ENCODE assay signal across 1 cellular context in the genomic region with DNA sequence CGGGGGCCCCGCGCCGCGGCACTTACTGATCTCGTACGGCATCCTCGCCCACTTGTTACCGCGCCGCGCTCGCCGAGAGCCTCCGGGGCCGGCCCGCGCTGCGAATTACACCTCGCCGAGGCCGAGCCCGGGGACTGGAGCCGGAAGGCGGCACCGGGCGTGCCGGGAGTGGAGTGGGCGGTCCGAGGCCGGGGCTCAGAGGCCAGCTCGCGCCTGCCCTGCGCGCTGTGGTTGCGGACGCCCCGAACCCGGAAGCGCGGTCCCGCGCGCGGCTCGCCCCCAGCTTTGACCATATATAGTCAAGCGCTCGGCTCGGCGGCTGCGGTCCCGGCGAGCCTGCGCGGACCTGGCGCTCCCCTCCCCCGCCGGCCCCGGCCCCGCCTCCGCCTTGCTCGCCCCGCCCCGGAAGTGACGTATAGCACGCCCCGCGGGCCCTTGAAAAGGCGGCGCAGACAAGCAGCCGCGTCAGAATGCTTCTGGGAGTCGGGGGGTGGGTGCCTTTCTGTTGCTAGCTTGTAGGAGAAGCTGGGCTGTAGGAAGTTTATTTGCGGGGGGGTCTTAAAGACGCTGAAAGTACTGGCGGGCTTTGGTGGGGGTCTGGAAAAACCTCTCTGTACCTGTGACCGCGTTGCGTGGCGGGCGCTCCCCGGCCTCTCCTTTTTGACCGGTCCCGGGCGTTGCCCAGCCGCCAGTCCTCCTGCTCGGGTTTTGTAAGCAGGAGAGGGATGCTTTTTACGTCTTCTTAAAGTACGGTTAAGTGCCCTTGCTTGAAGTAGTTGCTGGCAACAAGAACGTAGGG.
TF ChIP-seq lines count a peak whose summit lies in the region.

A gene with protein sequence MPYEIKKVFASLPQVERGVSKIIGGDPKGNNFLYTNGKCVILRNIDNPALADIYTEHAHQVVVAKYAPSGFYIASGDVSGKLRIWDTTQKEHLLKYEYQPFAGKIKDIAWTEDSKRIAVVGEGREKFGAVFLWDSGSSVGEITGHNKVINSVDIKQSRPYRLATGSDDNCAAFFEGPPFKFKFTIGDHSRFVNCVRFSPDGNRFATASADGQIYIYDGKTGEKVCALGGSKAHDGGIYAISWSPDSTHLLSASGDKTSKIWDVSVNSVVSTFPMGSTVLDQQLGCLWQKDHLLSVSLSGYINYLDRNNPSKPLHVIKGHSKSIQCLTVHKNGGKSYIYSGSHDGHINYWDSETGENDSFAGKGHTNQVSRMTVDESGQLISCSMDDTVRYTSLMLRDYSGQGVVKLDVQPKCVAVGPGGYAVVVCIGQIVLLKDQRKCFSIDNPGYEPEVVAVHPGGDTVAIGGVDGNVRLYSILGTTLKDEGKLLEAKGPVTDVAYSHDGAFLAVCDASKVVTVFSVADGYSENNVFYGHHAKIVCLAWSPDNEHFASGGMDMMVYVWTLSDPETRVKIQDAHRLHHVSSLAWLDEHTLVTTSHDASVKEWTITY (minus strand): TSS at position 175 of the 799 bp plus-strand sequence. CDS start 133 bp downstream, at position 42.

TF ChIP-seq in WTC11, 78 proteins besides CTCF, POLR2A, EP300 and RAD21 (continued from another document):
- TF ChIP-seq, protein P1, sequence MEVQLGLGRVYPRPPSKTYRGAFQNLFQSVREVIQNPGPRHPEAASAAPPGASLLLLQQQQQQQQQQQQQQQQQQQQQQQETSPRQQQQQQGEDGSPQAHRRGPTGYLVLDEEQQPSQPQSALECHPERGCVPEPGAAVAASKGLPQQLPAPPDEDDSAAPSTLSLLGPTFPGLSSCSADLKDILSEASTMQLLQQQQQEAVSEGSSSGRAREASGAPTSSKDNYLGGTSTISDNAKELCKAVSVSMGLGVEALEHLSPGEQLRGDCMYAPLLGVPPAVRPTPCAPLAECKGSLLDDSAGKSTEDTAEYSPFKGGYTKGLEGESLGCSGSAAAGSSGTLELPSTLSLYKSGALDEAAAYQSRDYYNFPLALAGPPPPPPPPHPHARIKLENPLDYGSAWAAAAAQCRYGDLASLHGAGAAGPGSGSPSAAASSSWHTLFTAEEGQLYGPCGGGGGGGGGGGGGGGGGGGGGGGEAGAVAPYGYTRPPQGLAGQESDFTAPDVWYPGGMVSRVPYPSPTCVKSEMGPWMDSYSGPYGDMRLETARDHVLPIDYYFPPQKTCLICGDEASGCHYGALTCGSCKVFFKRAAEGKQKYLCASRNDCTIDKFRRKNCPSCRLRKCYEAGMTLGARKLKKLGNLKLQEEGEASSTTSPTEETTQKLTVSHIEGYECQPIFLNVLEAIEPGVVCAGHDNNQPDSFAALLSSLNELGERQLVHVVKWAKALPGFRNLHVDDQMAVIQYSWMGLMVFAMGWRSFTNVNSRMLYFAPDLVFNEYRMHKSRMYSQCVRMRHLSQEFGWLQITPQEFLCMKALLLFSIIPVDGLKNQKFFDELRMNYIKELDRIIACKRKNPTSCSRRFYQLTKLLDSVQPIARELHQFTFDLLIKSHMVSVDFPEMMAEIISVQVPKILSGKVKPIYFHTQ (CRISPR knock-in tag; IDR thresholded peaks at IDR 0.05), result peak; percentile 86
- TF ChIP-seq, protein P2, sequence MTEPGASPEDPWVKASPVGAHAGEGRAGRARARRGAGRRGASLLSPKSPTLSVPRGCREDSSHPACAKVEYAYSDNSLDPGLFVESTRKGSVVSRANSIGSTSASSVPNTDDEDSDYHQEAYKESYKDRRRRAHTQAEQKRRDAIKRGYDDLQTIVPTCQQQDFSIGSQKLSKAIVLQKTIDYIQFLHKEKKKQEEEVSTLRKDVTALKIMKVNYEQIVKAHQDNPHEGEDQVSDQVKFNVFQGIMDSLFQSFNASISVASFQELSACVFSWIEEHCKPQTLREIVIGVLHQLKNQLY (CRISPR knock-in tag; IDR thresholded peaks at IDR 0.05), result no peak
- 0 out of 2 replicates have a peak, but pooled peaks have one; percentile 35 for TF ChIP-seq EMX1 (CRISPR knock-in tag; IDR thresholded peaks at IDR 0.05)
- TF ChIP-seq, protein P3, sequence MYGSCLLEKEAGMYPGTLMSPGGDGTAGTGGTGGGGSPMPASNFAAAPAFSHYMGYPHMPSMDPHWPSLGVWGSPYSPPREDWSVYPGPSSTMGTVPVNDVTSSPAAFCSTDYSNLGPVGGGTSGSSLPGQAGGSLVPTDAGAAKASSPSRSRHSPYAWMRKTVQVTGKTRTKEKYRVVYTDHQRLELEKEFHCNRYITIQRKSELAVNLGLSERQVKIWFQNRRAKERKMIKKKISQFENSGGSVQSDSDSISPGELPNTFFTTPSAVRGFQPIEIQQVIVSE (CRISPR knock-in tag; IDR thresholded peaks at IDR 0.05; ENCODE audit: borderline replicate concordance), result no peak
TF ChIP-seq in WTC11: peak in this region for 10.
